ENCODE assay signal across 1 cellular context in genomic region chr3:168859143-168859542, GRCh38.
TF ChIP-seq lines count a peak whose summit lies in the region.

No MANE protein-coding gene starts in this region.

TF ChIP-seq in HepG2, 621 proteins besides CTCF, POLR2A, EP300 and RAD21 (continued from another document and continues in another):
- TF ChIP-seq ZNF253 (CRISPR knock-in tag; IDR thresholded peaks at IDR 0.05; ENCODE audit: borderline replicate concordance), result no peak
- no peak for TF ChIP-seq IKZF1 (IDR thresholded peaks at IDR 0.05)
- TF ChIP-seq HCFC1 (IDR thresholded peaks at IDR 0.05; ENCODE audit: low read depth, low read length), result no peak
- TF ChIP-seq ZNF512B (CRISPR knock-in tag; IDR thresholded peaks at IDR 0.05; ENCODE audit: borderline replicate concordance), result no peak
- TF ChIP-seq ZNF768 (CRISPR knock-in tag; IDR thresholded peaks at IDR 0.05), result no peak
- no peak for TF ChIP-seq CAMTA2 (CRISPR knock-in tag; IDR thresholded peaks at IDR 0.05; ENCODE audit: borderline replicate concordance)
- TF ChIP-seq ZSCAN30 (CRISPR knock-in tag; IDR thresholded peaks at IDR 0.05), result no peak
- TF ChIP-seq ZNF670 (CRISPR knock-in tag; IDR thresholded peaks at IDR 0.05; ENCODE audit: borderline replicate concordance), result 0 out of 2 replicates have a peak, but pooled peaks have one; percentile 42
- no peak for TF ChIP-seq NFE2 (CRISPR knock-in tag; IDR thresholded peaks at IDR 0.05)
- TF ChIP-seq GPN1 (CRISPR knock-in tag; IDR thresholded peaks at IDR 0.05; ENCODE audit: borderline replicate concordance), result no peak
- TF ChIP-seq TCF12 (IDR thresholded peaks at IDR 0.05), result no peak
- TF ChIP-seq TCF12 (CRISPR knock-in tag; IDR thresholded peaks at IDR 0.05), result 0 out of 2 replicates have a peak, but pooled peaks have one; percentile 45
- TF ChIP-seq ZNF549 (CRISPR knock-in tag; IDR thresholded peaks at IDR 0.05), result no peak
- TF ChIP-seq ZFP62 (CRISPR knock-in tag; IDR thresholded peaks at IDR 0.05), result no peak
- no peak for TF ChIP-seq ZBTB14 (CRISPR knock-in tag; IDR thresholded peaks at IDR 0.05)
- TF ChIP-seq IRF9 (CRISPR knock-in tag; IDR thresholded peaks at IDR 0.05; ENCODE audit: borderline replicate concordance), result no peak
- TF ChIP-seq TAF15 (IDR thresholded peaks at IDR 0.05; ENCODE audit: low read depth, low read length, poor library complexity, severe bottlenecking), result no peak
- no peak for TF ChIP-seq ADNP (CRISPR knock-in tag; IDR thresholded peaks at IDR 0.05)
- TF ChIP-seq CBX5 (CRISPR knock-in tag; IDR thresholded peaks at IDR 0.05; ENCODE audit: borderline replicate concordance), result 0 out of 2 replicates have a peak, but pooled peaks have one; percentile 38
- no peak for TF ChIP-seq PTBP1 (IDR thresholded peaks at IDR 0.05; ENCODE audit: low read depth, low read length, poor library complexity, severe bottlenecking)
- peak; percentile 84 for TF ChIP-seq POGZ (CRISPR knock-in tag; IDR thresholded peaks at IDR 0.05)
- TF ChIP-seq ASH2L (IDR thresholded peaks at IDR 0.05; ENCODE audit: insufficient read length, low read depth, low read length), result no peak
- TF ChIP-seq ZBTB40 (IDR thresholded peaks at IDR 0.05), result no peak
- TF ChIP-seq ZBTB40 (CRISPR knock-in tag; IDR thresholded peaks at IDR 0.05), result no peak
- no peak for TF ChIP-seq ZNF33B (CRISPR knock-in tag; IDR thresholded peaks at IDR 0.05)
- TF ChIP-seq RFXANK (CRISPR knock-in tag; IDR thresholded peaks at IDR 0.05), result no peak
- no peak for TF ChIP-seq SSRP1 (CRISPR knock-in tag; IDR thresholded peaks at IDR 0.05)
- no peak for TF ChIP-seq ZNF12 (CRISPR knock-in tag; IDR thresholded peaks at IDR 0.05)
- no peak for TF ChIP-seq TCF7L2 (IDR thresholded peaks at IDR 0.05; ENCODE audit: low read depth, low read length)
- no peak for TF ChIP-seq SMYD3 (CRISPR knock-in tag; IDR thresholded peaks at IDR 0.05)
- TF ChIP-seq PHB2 (IDR thresholded peaks at IDR 0.05; ENCODE audit: partially characterized antibody), result no peak
- TF ChIP-seq KAT8 (CRISPR knock-in tag; IDR thresholded peaks at IDR 0.05), result peak; percentile 67; the same call in 1 of the 2 replicates
- TF ChIP-seq ZNF747 (CRISPR knock-in tag; IDR thresholded peaks at IDR 0.05; ENCODE audit: borderline replicate concordance), result no peak
- no peak for TF ChIP-seq MTF2 (CRISPR knock-in tag; IDR thresholded peaks at IDR 0.05; ENCODE audit: borderline replicate concordance)
- no peak for TF ChIP-seq KAT2B (IDR thresholded peaks at IDR 0.05; ENCODE audit: borderline replicate concordance, low read depth, low read length)
- no peak for TF ChIP-seq SRSF1 (optimal IDR thresholded peaks at IDR 0.05; ENCODE audit: low read depth, low read length)
- TF ChIP-seq ATF6 (CRISPR knock-in tag; conservative IDR thresholded peaks at IDR 0.05), result no peak
- no peak for TF ChIP-seq LBX2 (CRISPR knock-in tag; IDR thresholded peaks at IDR 0.05; ENCODE audit: borderline replicate concordance)
- TF ChIP-seq ZNF615 (CRISPR knock-in tag; IDR thresholded peaks at IDR 0.05; ENCODE audit: borderline replicate concordance), result no peak
- TF ChIP-seq ZBTB43 (CRISPR knock-in tag; conservative IDR thresholded peaks at IDR 0.05), result 0 out of 2 replicates have a peak, but pooled peaks have one; percentile 25
- peak; percentile 31; the same call in 1 of the 2 replicates for TF ChIP-seq HNF4G (IDR thresholded peaks at IDR 0.05; ENCODE audit: borderline replicate concordance, low read depth, low read length)
- TF ChIP-seq HNF4G (CRISPR knock-in tag; IDR thresholded peaks at IDR 0.05; ENCODE audit: borderline replicate concordance, low read depth), result no peak
- TF ChIP-seq ZNF205 (CRISPR knock-in tag; IDR thresholded peaks at IDR 0.05), result no peak
- TF ChIP-seq ZNF362 (CRISPR knock-in tag; IDR thresholded peaks at IDR 0.05; ENCODE audit: borderline replicate concordance), result peak; percentile 99
- TF ChIP-seq BCL3 (CRISPR knock-in tag; IDR thresholded peaks at IDR 0.05), result no peak
